13 cellular contexts compared by ENCODE assay signal in the genomic region with DNA sequence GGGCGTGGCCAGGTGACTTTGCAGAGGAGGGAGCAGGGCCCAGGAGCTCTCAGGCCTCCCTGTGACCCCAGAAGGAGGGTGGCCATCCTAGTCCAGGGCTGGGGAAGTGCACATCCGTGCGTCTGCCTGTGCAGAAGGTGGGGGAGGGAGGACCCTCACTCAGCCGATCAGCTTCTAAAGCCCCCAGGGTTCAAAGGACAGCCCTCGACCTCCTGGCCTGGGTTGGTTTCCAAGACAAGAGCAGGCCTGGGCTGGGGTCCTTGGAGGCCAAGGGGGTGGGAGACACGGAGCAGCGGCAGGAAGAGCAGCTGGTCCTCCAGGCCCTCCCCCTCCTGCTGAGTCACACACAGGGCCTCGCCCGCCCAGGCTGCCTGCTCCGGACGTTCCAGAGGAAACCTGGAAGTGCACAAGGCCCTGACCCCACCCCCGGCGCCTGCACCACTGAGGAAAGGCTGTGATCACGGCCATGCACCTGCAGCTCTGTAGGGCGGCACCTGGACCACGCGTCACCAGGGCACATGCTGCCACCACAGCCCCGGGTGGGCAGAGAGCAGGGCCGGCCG.
DNase-seq lines count a peak whose midpoint lies in the region; ATAC-seq, FAIRE-seq and TF ChIP-seq lines count a peak whose summit lies in the region.
"Had no signal": no experiment of that assay in that cellular context is flagged by ENCODE, and none has a peak within 500 bp of the region (broad histone marks: within the 10 kb centered on the region; RNA-seq: fewer than 3 reads in every experiment).

No MANE protein-coding gene starts in this region.

- H3K9ac ChIP-seq in kidney (ENCODE audit: low read length in 2 of 2), result no peak overlapping the region

- TF ChIP-seq CTCF in astrocyte of the spinal cord (IDR thresholded peaks at IDR 0.05; ENCODE audit: low read depth, low read length) (no peak), kidney (IDR thresholded peaks at IDR 0.05; ENCODE audit: borderline replicate concordance, extremely low read depth, insufficient read depth) (no peak)

- peak; percentile 17 for DNase-seq in DMS 273 (lab: John Stamatoyannopoulos, UW; ENCODE audit: unreplicated experiment)
- no peak for DNase-seq in DMS 273 treated with DMSO at 0.1 percent for 48 hours (lab: John Stamatoyannopoulos, UW)
- peak; percentile 55 for DNase-seq in astrocyte of the spinal cord (ENCODE audit: low read depth, low spot score)
- peak; percentile 78 for DNase-seq in kidney
- peak; percentile 95 for DNase-seq in urothelium cell line (ENCODE audit: low spot score)
- DNase-seq in NCI-H524 treated with DMSO at 0.1 percent for 48 hours (lab: John Stamatoyannopoulos, UW), result no peak
- no peak for DNase-seq in activated CD8-positive, alpha-beta memory T cell treated with anti-CD3 and anti-CD28 coated beads, Interleukin-2, amount 50 U/mL, for 4 hours
- DNase-seq: activated naive CD8-positive, alpha-beta T cell treated with anti-CD3 and anti-CD28 coated beads, Interleukin-2, amount 50 U/mL, for 24 hours; gastrocnemius medialis; NCI-H446 treated with DMSO at 0.1 percent for 48 hours had no signal

- intact Hi-C loops in kidney (cut with DNase I), result no loop called here

- no peaks in the 10 kb centered on the region for H3K9me3 ChIP-seq in kidney (ENCODE audit: control insufficient read depth in 1 of 2, low read length in 2 of 2)
- H3K9me3 ChIP-seq: gastrocnemius medialis, neutrophil had no signal

- no peak overlapping the region for H3K4me3 ChIP-seq in astrocyte of the spinal cord (ENCODE audit: low read depth, low read length)
- H3K4me3 ChIP-seq in kidney (ENCODE audit: low read length in 2 of 2), result no peak overlapping the region
- H3K4me3 ChIP-seq: gastrocnemius medialis had no signal

- H3K4me1 ChIP-seq in kidney (ENCODE audit: control insufficient read depth in 1 of 2, insufficient read depth in 1 of 2, low read depth in 1 of 2, low read length in 2 of 2), result no peaks in the 10 kb centered on the region
- H3K4me1 ChIP-seq: gastrocnemius medialis had no signal

- no peak overlapping the region for H3K27ac ChIP-seq in kidney (ENCODE audit: low read depth in 2 of 2, low read length in 2 of 2)
- H3K27ac ChIP-seq: 22Rv1, gastrocnemius medialis, neutrophil had no signal

- no peaks in the 10 kb centered on the region for H3K36me3 ChIP-seq in kidney (ENCODE audit: control insufficient read depth in 1 of 2, insufficient read depth in 2 of 2, low read length in 2 of 2)
- H3K36me3 ChIP-seq: gastrocnemius medialis, neutrophil had no signal

- in situ Hi-C loops in astrocyte of the spinal cord (cut with HindIII; ENCODE audit: low sequenced_read_pairs), result no loop called here

- FAIRE-seq in kidney (lab: Jason Lieb, UNC), result no peak
- FAIRE-seq in urothelium cell line (lab: Jason Lieb, UNC), result peak; percentile 78

- no peak for ATAC-seq in GM18498 (IDR thresholded peaks at IDR 0.05; ENCODE audit: unreplicated experiment)
- ATAC-seq: activated naive CD8-positive, alpha-beta T cell treated with anti-CD3 and anti-CD28 coated beads, Interleukin-2, amount 50 U/mL, for 24 hours; gastrocnemius medialis had no signal

Comparison
In these comparisons a context has a peak if more than half of its experiments do, and no peak if none do; other contexts are left out.
1. DNase-seq: peak in DMS 273 (single experiment), astrocyte of the spinal cord (single experiment), kidney (single experiment) and urothelium cell line (single experiment); none in DMS 273 treated with DMSO at 0.1 percent for 48 hours (single experiment), NCI-H524 treated with DMSO at 0.1 percent for 48 hours (single experiment) and activated CD8-positive, alpha-beta memory T cell treated with anti-CD3 and anti-CD28 coated beads, Interleukin-2, amount 50 U/mL, for 4 hours (single experiment).